ENCODE assay signal across 16 cellular contexts in genomic region chr18:8823530-8823929, GRCh38.
DNase-seq lines count a peak whose midpoint lies in the region; ATAC-seq and TF ChIP-seq lines count a peak whose summit lies in the region.
"Had no signal": no experiment of that assay in that cellular context is flagged by ENCODE, and none has a peak within 500 bp of the region (broad histone marks: within the 10 kb centered on the region; RNA-seq: fewer than 3 reads in every experiment).

No MANE protein-coding gene starts in this region.

- CTCF ChIA-PET in Calu3 (lab: Charles Lee) = no interaction called here
- CTCF ChIA-PET in activated CD8-positive, alpha-beta T cell treated with anti-CD3 and anti-CD28 coated beads, Interleukin-2, amount 10 ng/mL, durations not matched to agents 7 days and 5 days (lab: Charles Lee) = no interaction called here

- no peak overlapping the region for H3K4me3 ChIP-seq in heart left ventricle
- H3K4me3 ChIP-seq in right cardiac atrium (ENCODE audit: low read length) = no peak overlapping the region
- H3K4me3 ChIP-seq in neural progenitor cell = no peak overlapping the region
- no peak overlapping the region for H3K4me3 ChIP-seq in tibial artery
- H3K4me3 ChIP-seq: A549 had no signal

- H3K36me3 ChIP-seq in heart left ventricle = peaks cover 0 to 5% (median 0%) of the 10 kb centered on the region in 9 donors
- peaks cover 4% of the 10 kb centered on the region for H3K36me3 ChIP-seq in neural progenitor cell
- H3K36me3 ChIP-seq in tibial artery = peaks cover 0 to 20% (median 0%) of the 10 kb centered on the region in 3 donors

- no peak overlapping the region for H3K4me3 Mint-ChIP-seq in Calu3 (ENCODE audit: low read depth, unreplicated experiment)
- H3K4me3 Mint-ChIP-seq in neural progenitor cell = no peak overlapping the region
- H3K4me3 Mint-ChIP-seq in activated CD8-positive, alpha-beta T cell treated with anti-CD3 and anti-CD28 coated beads, Interleukin-2, amount 10 ng/mL, durations not matched to agents 7 days and 5 days = no peak overlapping the region
- H3K4me3 Mint-ChIP-seq: CD14-positive monocyte; CD4-positive, alpha-beta memory T cell; H9; IgD-negative memory B cell had no signal

- 42 to 63% (median 52%) methylated on average over 6 of the region's 6 CpGs for WGBS in heart left ventricle, 4 donors
- WGBS in right cardiac atrium = 49% methylated on average over 6 of the region's 6 CpGs

- H3K4me2 ChIP-seq in neural progenitor cell = no peak overlapping the region
- H3K4me2 ChIP-seq: A549 had no signal

- POLR2A ChIA-PET in activated CD8-positive, alpha-beta T cell treated with anti-CD3 and anti-CD28 coated beads, Interleukin-2, amount 10 ng/mL, durations not matched to agents 7 days and 5 days (lab: Charles Lee) = no interaction called here

- DNase-seq in Calu3 (no peak), heart left ventricle (no peak), right cardiac atrium (no peak), neural progenitor cell (ENCODE audit: low spot score) (no peak), tibial artery (no peak)
- DNase-seq in activated CD8-positive, alpha-beta T cell treated with anti-CD3 and anti-CD28 coated beads, Interleukin-2, amount 10 ng/mL, durations not matched to agents 7 days and 5 days = no peak
- DNase-seq: AML-193; CD4-positive, alpha-beta memory T cell; DMS79 treated with DMSO at 0.1 percent for 48 hours; GF-D8; H9; KBM-7 had no signal

- H3K27me3 Mint-ChIP-seq in Calu3 (ENCODE audit: unreplicated experiment) (no peaks in the 10 kb centered on the region), neural progenitor cell (ENCODE audit: insufficient read depth, low read depth) (no peaks in the 10 kb centered on the region)
- H3K27me3 Mint-ChIP-seq in activated CD8-positive, alpha-beta T cell treated with anti-CD3 and anti-CD28 coated beads, Interleukin-2, amount 10 ng/mL, durations not matched to agents 7 days and 5 days (ENCODE audit: low read depth) = peaks cover 5% of the 10 kb centered on the region

- intact Hi-C loops in Calu3 (cut with micrococcal nuclease; ENCODE audit: unreplicated experiment) = no loop called here
- intact Hi-C loops in heart left ventricle (cut with DNase I) = loop anchor here in 1 of 10 donors (10.0 kb wide), 1 partner anchor 59 kb away; no protein-coding TSS in a partner anchor
- intact Hi-C loops in right cardiac atrium (cut with DNase I) = no loop called here
- intact Hi-C loops in tibial artery (cut with DNase I; ENCODE audit: low total_unique reads) = no loop called here

- H3K79me2 ChIP-seq in neural progenitor cell (ENCODE audit: low read depth) = no peaks in the 10 kb centered on the region

- no peaks in the 10 kb centered on the region for H3F3A ChIP-seq in neural progenitor cell (ENCODE audit: low read depth)

- ATAC-seq in heart left ventricle = peak; percentile 32 to 65 (median 47)
- ATAC-seq in right cardiac atrium = peak in 1 of 2 donors; percentile 28
- ATAC-seq in HG02588 (IDR thresholded peaks at IDR 0.05; ENCODE audit: unreplicated experiment) = no peak
- no peak for ATAC-seq in activated CD8-positive, alpha-beta T cell treated with anti-CD3 and anti-CD28 coated beads, Interleukin-2, amount 10 ng/mL, durations not matched to agents 7 days and 5 days
- ATAC-seq: A549 had no signal

- H3K4me1 Mint-ChIP-seq in Calu3 (ENCODE audit: low read depth, unreplicated experiment) (peaks cover 8% of the 10 kb centered on the region), neural progenitor cell (peaks cover 34% of the 10 kb centered on the region)
- H3K4me1 Mint-ChIP-seq in activated CD8-positive, alpha-beta T cell treated with anti-CD3 and anti-CD28 coated beads, Interleukin-2, amount 10 ng/mL, durations not matched to agents 7 days and 5 days (ENCODE audit: low read depth) = no peaks in the 10 kb centered on the region
- H3K4me1 Mint-ChIP-seq: CD14-positive monocyte, IgD-negative memory B cell had no signal

- H3K4me1 ChIP-seq in heart left ventricle (peaks cover 0 to 23% (median 0%) of the 10 kb centered on the region in 12 donors), right cardiac atrium (ENCODE audit: control insufficient read depth, insufficient read depth, low read length) (peaks cover 2% of the 10 kb centered on the region), neural progenitor cell (no peaks in the 10 kb centered on the region), tibial artery (no peaks in the 10 kb centered on the region)

- TF ChIP-seq CTCF in Calu3 (IDR thresholded peaks at IDR 0.05; ENCODE audit: unreplicated experiment) (no peak), heart left ventricle (IDR thresholded peaks at IDR 0.05) (no peak), neural progenitor cell (IDR thresholded peaks at IDR 0.05) (no peak), tibial artery (IDR thresholded peaks at IDR 0.05) (no peak)

- no peaks in the 10 kb centered on the region for H3K9me3 ChIP-seq in heart left ventricle
- H3K9me3 ChIP-seq in right cardiac atrium (ENCODE audit: control insufficient read depth, low read length) = no peaks in the 10 kb centered on the region
- no peaks in the 10 kb centered on the region for H3K9me3 ChIP-seq in neural progenitor cell (ENCODE audit: low read depth)
- no peaks in the 10 kb centered on the region for H3K9me3 ChIP-seq in tibial artery
- H3K9me3 ChIP-seq: A549 had no signal

- H3K9ac ChIP-seq in neural progenitor cell = no peak overlapping the region

- H2AFZ ChIP-seq in neural progenitor cell (replicated peaks) = no peak overlapping the region

- H3K9me3 Mint-ChIP-seq in Calu3 (ENCODE audit: low read depth, unreplicated experiment) (no peaks in the 10 kb centered on the region), neural progenitor cell (no peaks in the 10 kb centered on the region)
- H3K9me3 Mint-ChIP-seq in activated CD8-positive, alpha-beta T cell treated with anti-CD3 and anti-CD28 coated beads, Interleukin-2, amount 10 ng/mL, durations not matched to agents 7 days and 5 days (ENCODE audit: insufficient read depth) = no peaks in the 10 kb centered on the region
- H3K9me3 Mint-ChIP-seq: CD4-positive, alpha-beta memory T cell; H9; IgD-negative memory B cell had no signal

- peak overlapping the region; percentile 76 for H3K27ac Mint-ChIP-seq in Calu3 (ENCODE audit: unreplicated experiment)
- peak overlapping the region; percentile 21 for H3K27ac Mint-ChIP-seq in neural progenitor cell
- no peak overlapping the region for H3K27ac Mint-ChIP-seq in activated CD8-positive, alpha-beta T cell treated with anti-CD3 and anti-CD28 coated beads, Interleukin-2, amount 10 ng/mL, durations not matched to agents 7 days and 5 days
- H3K27ac Mint-ChIP-seq: CD4-positive, alpha-beta memory T cell; IgD-negative memory B cell had no signal

- H3K27ac ChIP-seq in heart left ventricle (peak overlapping the region in 2 of 12 donors; percentile 20 to 64), right cardiac atrium (ENCODE audit: low read length) (peak overlapping the region; percentile 49), neural progenitor cell (no peak overlapping the region), tibial artery (no peak overlapping the region)
- H3K27ac ChIP-seq: A549 had no signal

- H3K36me3 Mint-ChIP-seq in Calu3 (ENCODE audit: insufficient read depth, unreplicated experiment) = peaks cover 86% of the 10 kb centered on the region
- peaks cover 27% of the 10 kb centered on the region for H3K36me3 Mint-ChIP-seq in neural progenitor cell
- H3K36me3 Mint-ChIP-seq in activated CD8-positive, alpha-beta T cell treated with anti-CD3 and anti-CD28 coated beads, Interleukin-2, amount 10 ng/mL, durations not matched to agents 7 days and 5 days (ENCODE audit: low read depth) = no peaks in the 10 kb centered on the region
- H3K36me3 Mint-ChIP-seq: CD14-positive monocyte; CD4-positive, alpha-beta memory T cell had no signal

- H4K20me1 ChIP-seq in neural progenitor cell (ENCODE audit: low read depth) = no peaks in the 10 kb centered on the region

- H3K27me3 ChIP-seq in heart left ventricle (no peaks in the 10 kb centered on the region), right cardiac atrium (ENCODE audit: control insufficient read depth, insufficient read depth) (no peaks in the 10 kb centered on the region), neural progenitor cell (no peaks in the 10 kb centered on the region), tibial artery (no peaks in the 10 kb centered on the region)

- BruUV-seq in Calu3 (replicated peaks; lab: Mats Ljungman, UMichigan) = no TSS peak

- TF ChIP-seq POLR2A in heart left ventricle (IDR thresholded peaks at IDR 0.05) = no peak

Comparison
In these comparisons a context has a peak if more than half of its experiments do, and no peak if none do; other contexts are left out.
1. ATAC-seq: peak in heart left ventricle (4 of 4); none in HG02588 (single experiment) and activated CD8-positive, alpha-beta T cell treated with anti-CD3 and anti-CD28 coated beads, Interleukin-2, amount 10 ng/mL, durations not matched to agents 7 days and 5 days (single experiment).